24 cellular contexts compared by ENCODE assay signal in the genomic region with DNA sequence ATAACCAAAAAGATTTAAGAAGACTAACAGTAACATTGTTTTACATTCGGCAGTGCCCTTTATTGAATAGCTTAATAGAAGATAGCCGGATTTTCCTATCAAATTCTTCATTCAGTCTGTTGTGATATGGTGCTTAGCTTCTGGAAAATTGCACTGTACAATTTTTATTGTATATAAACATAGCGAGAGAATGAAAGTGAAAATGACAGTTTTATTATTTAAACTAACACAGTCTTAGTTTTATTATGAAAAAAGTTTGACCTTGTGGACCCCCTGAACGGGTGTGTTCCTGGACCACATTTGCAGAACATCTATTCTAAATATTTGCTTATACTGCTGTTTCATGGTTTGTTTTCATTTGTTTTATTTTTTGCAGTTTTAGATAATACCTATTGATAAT. TPM values are rescaled to one million over a fixed set of nuclear protein-coding genes. Genes with fewer than 3 reads are reported as not detected.
DNase-seq lines count a peak whose midpoint lies in the region; ATAC-seq and TF ChIP-seq lines count a peak whose summit lies in the region.
"Had no signal": no experiment of that assay in that cellular context is flagged by ENCODE, and none has a peak within 500 bp of the region (broad histone marks: within the 10 kb centered on the region; RNA-seq: fewer than 3 reads in every experiment).

No MANE protein-coding gene starts in this region.

- no peak for ATAC-seq in activated naive CD8-positive, alpha-beta T cell treated with anti-CD3 and anti-CD28 coated beads, Interleukin-2, amount 10 ng/mL, durations not matched to agents 7 days and 5 days (ENCODE audit: low read depth)
- ATAC-seq in memory B cell (ENCODE audit: low read depth) (no peak), WTC11 (no peak)
- ATAC-seq: body of pancreas, gastrocnemius medialis, GM23338, Panc1, pancreas had no signal

- H3K27ac Mint-ChIP-seq in activated naive CD4-positive, alpha-beta T cell treated with anti-CD3 and anti-CD28 coated beads, Interleukin-2, amount 50 U/mL, for 24 hours: peak overlapping the region; percentile 53
- no peak overlapping the region for H3K27ac Mint-ChIP-seq in activated naive CD8-positive, alpha-beta T cell treated with anti-CD3 and anti-CD28 coated beads, Interleukin-2, amount 10 ng/mL, durations not matched to agents 7 days and 5 days
- peak overlapping the region; percentile 67 for H3K27ac Mint-ChIP-seq in memory B cell
- no peak overlapping the region for H3K27ac Mint-ChIP-seq in activated T-helper 1 cell treated with anti-CD3 and anti-CD28 coated beads, Interleukin-12 subunit alpha, Interleukin-12 subunit beta, Interleukin-2, Interleukin-4 antibody, amounts not matched to agents 30 ng/mL and 10 ng/mL and 1 ng/mL, durations not matched to agents 14 hours and 24 hours and 36 hours
- H3K27ac Mint-ChIP-seq in WTC11: no peak overlapping the region
- H3K27ac Mint-ChIP-seq: GM23338, HFFc6 had no signal

- POLR2A ChIA-PET in activated naive CD8-positive, alpha-beta T cell treated with anti-CD3 and anti-CD28 coated beads, Interleukin-2, amount 10 ng/mL, durations not matched to agents 7 days and 5 days (lab: Charles Lee): no interaction called here
- POLR2A ChIA-PET in WTC11 (lab: Charles Lee): no interaction called here

- no peak overlapping the region for H3K9ac ChIP-seq in subcutaneous abdominal adipose tissue (ENCODE audit: low read length in 5 of 5)

- no peak overlapping the region for H3K4me3 ChIP-seq in subcutaneous abdominal adipose tissue (ENCODE audit: low read depth in 1 of 5, low read length in 5 of 5)
- H3K4me3 ChIP-seq: body of pancreas, gastrocnemius medialis, GM23338, lung, pancreas, transverse colon had no signal

- TF ChIP-seq CTCF in WTC11 (IDR thresholded peaks at IDR 0.05): no peak

- peaks cover 0 to 15% (median 4%) of the 10 kb centered on the region in 5 donors for H3K36me3 ChIP-seq in subcutaneous abdominal adipose tissue (ENCODE audit: control insufficient read depth in 5 of 5, insufficient read depth in 5 of 5, low read length in 5 of 5)
- H3K36me3 ChIP-seq: gastrocnemius medialis, WERI-Rb-1 had no signal

- H3K27ac ChIP-seq in subcutaneous abdominal adipose tissue (ENCODE audit: low read depth, low read length): peak overlapping the region; percentile 29
- H3K27ac ChIP-seq: body of pancreas, gastrocnemius medialis, pancreas, WERI-Rb-1 had no signal

- peak overlapping the region; percentile 15 for H3K4me3 Mint-ChIP-seq in activated naive CD4-positive, alpha-beta T cell treated with anti-CD3 and anti-CD28 coated beads, Interleukin-2, amount 50 U/mL, for 24 hours
- peak overlapping the region; percentile 16 for H3K4me3 Mint-ChIP-seq in activated naive CD8-positive, alpha-beta T cell treated with anti-CD3 and anti-CD28 coated beads, Interleukin-2, amount 10 ng/mL, durations not matched to agents 7 days and 5 days
- H3K4me3 Mint-ChIP-seq in memory B cell (no peak overlapping the region), WTC11 (no peak overlapping the region)
- H3K4me3 Mint-ChIP-seq in activated T-helper 1 cell treated with anti-CD3 and anti-CD28 coated beads, Interleukin-12 subunit alpha, Interleukin-12 subunit beta, Interleukin-2, Interleukin-4 antibody, amounts not matched to agents 30 ng/mL and 10 ng/mL and 1 ng/mL, durations not matched to agents 14 hours and 24 hours and 36 hours: no peak overlapping the region
- H3K4me3 Mint-ChIP-seq: GM23338, HFFc6 had no signal

- no peaks in the 10 kb centered on the region for H3K9me3 Mint-ChIP-seq in activated naive CD4-positive, alpha-beta T cell treated with anti-CD3 and anti-CD28 coated beads, Interleukin-2, amount 50 U/mL, for 24 hours
- no peaks in the 10 kb centered on the region for H3K9me3 Mint-ChIP-seq in activated naive CD8-positive, alpha-beta T cell treated with anti-CD3 and anti-CD28 coated beads, Interleukin-2, amount 10 ng/mL, durations not matched to agents 7 days and 5 days
- H3K9me3 Mint-ChIP-seq in memory B cell: no peaks in the 10 kb centered on the region
- H3K9me3 Mint-ChIP-seq in activated T-helper 1 cell treated with anti-CD3 and anti-CD28 coated beads, Interleukin-12 subunit alpha, Interleukin-12 subunit beta, Interleukin-2, Interleukin-4 antibody, amounts not matched to agents 30 ng/mL and 10 ng/mL and 1 ng/mL, durations not matched to agents 14 hours and 24 hours and 36 hours: no peaks in the 10 kb centered on the region
- no peaks in the 10 kb centered on the region for H3K9me3 Mint-ChIP-seq in WTC11
- H3K9me3 Mint-ChIP-seq: GM23338, HFFc6 had no signal

- CTCF ChIA-PET in WTC11 (lab: Charles Lee): no interaction called here

- no peaks in the 10 kb centered on the region for H3K27me3 ChIP-seq in subcutaneous abdominal adipose tissue (ENCODE audit: control insufficient read depth in 5 of 5, insufficient read depth in 4 of 5, low read length in 5 of 5)
- H3K27me3 ChIP-seq: body of pancreas, gastrocnemius medialis, pancreas, transverse colon had no signal

- no peak for DNase-seq in activated naive CD4-positive, alpha-beta T cell (lab: John Stamatoyannopoulos, UW)
- no peak for DNase-seq in activated naive CD8-positive, alpha-beta T cell treated with anti-CD3 and anti-CD28 coated beads, Interleukin-2, amount 10 ng/mL, durations not matched to agents 7 days and 5 days
- DNase-seq in memory B cell (ENCODE audit: low spot score in 2 of 2) (no peak), NCI-H1417 treated with DMSO at 0.1 percent for 48 hours (lab: John Stamatoyannopoulos, UW) (no peak), WTC11 (ENCODE audit: low spot score) (no peak)
- no peak for DNase-seq in activated T-helper 1 cell treated with anti-CD3 and anti-CD28 coated beads, Interleukin-12 subunit alpha, Interleukin-12 subunit beta, Interleukin-2, Interleukin-4 antibody, amounts not matched to agents 30 ng/mL and 10 ng/mL and 1 ng/mL, durations not matched to agents 14 hours and 24 hours and 36 hours (ENCODE audit: low spot score)
- DNase-seq: activated CD4-positive, alpha-beta T cell treated with anti-CD3 and anti-CD28 coated beads for 48 hours; activated gamma-delta T cell treated with Interleukin-2 at 50 U/mL for 16 hours; body of pancreas; DMS 273 treated with DMSO at 0.1 percent for 48 hours; gastrocnemius medialis; HFFc6; NCI-H446; NCI-H774; pancreas; Right ventricle myocardium superior; small intestine; transverse colon; WERI-Rb-1 had no signal

- intact Hi-C loops in activated T-helper 1 cell treated with anti-CD3 and anti-CD28 coated beads, Interleukin-12 subunit alpha, Interleukin-12 subunit beta, Interleukin-2, Interleukin-4 antibody, amounts not matched to agents 30 ng/mL and 10 ng/mL and 1 ng/mL, durations not matched to agents 14 hours and 24 hours and 36 hours (cut with micrococcal nuclease): no loop called here

- H3K36me3 Mint-ChIP-seq in activated naive CD4-positive, alpha-beta T cell treated with anti-CD3 and anti-CD28 coated beads, Interleukin-2, amount 50 U/mL, for 24 hours: peaks cover 8% of the 10 kb centered on the region
- H3K36me3 Mint-ChIP-seq in activated naive CD8-positive, alpha-beta T cell treated with anti-CD3 and anti-CD28 coated beads, Interleukin-2, amount 10 ng/mL, durations not matched to agents 7 days and 5 days: peaks cover 24% of the 10 kb centered on the region
- H3K36me3 Mint-ChIP-seq in memory B cell (peaks cover 13% of the 10 kb centered on the region), WTC11 (no peaks in the 10 kb centered on the region)
- H3K36me3 Mint-ChIP-seq in activated T-helper 1 cell treated with anti-CD3 and anti-CD28 coated beads, Interleukin-12 subunit alpha, Interleukin-12 subunit beta, Interleukin-2, Interleukin-4 antibody, amounts not matched to agents 30 ng/mL and 10 ng/mL and 1 ng/mL, durations not matched to agents 14 hours and 24 hours and 36 hours (ENCODE audit: low read depth): peaks cover 30% of the 10 kb centered on the region

- peaks cover 83% of the 10 kb centered on the region for H3K4me1 Mint-ChIP-seq in activated naive CD4-positive, alpha-beta T cell treated with anti-CD3 and anti-CD28 coated beads, Interleukin-2, amount 50 U/mL, for 24 hours
- H3K4me1 Mint-ChIP-seq in activated naive CD8-positive, alpha-beta T cell treated with anti-CD3 and anti-CD28 coated beads, Interleukin-2, amount 10 ng/mL, durations not matched to agents 7 days and 5 days: peaks cover 38% of the 10 kb centered on the region
- peaks cover 17% of the 10 kb centered on the region for H3K4me1 Mint-ChIP-seq in memory B cell
- H3K4me1 Mint-ChIP-seq in activated T-helper 1 cell treated with anti-CD3 and anti-CD28 coated beads, Interleukin-12 subunit alpha, Interleukin-12 subunit beta, Interleukin-2, Interleukin-4 antibody, amounts not matched to agents 30 ng/mL and 10 ng/mL and 1 ng/mL, durations not matched to agents 14 hours and 24 hours and 36 hours (ENCODE audit: low read depth): peaks cover 12% of the 10 kb centered on the region
- H3K4me1 Mint-ChIP-seq in WTC11: peaks cover 25% of the 10 kb centered on the region

- H3K4me1 ChIP-seq in subcutaneous abdominal adipose tissue (ENCODE audit: control insufficient read depth in 5 of 5, insufficient read depth in 5 of 5, low read length in 5 of 5): peaks cover 2 to 51% (median 38%) of the 10 kb centered on the region in 5 donors

- H3K27me3 Mint-ChIP-seq in activated naive CD4-positive, alpha-beta T cell treated with anti-CD3 and anti-CD28 coated beads, Interleukin-2, amount 50 U/mL, for 24 hours: no peaks in the 10 kb centered on the region
- H3K27me3 Mint-ChIP-seq in activated naive CD8-positive, alpha-beta T cell treated with anti-CD3 and anti-CD28 coated beads, Interleukin-2, amount 10 ng/mL, durations not matched to agents 7 days and 5 days: no peaks in the 10 kb centered on the region
- no peaks in the 10 kb centered on the region for H3K27me3 Mint-ChIP-seq in memory B cell
- no peaks in the 10 kb centered on the region for H3K27me3 Mint-ChIP-seq in activated T-helper 1 cell treated with anti-CD3 and anti-CD28 coated beads, Interleukin-12 subunit alpha, Interleukin-12 subunit beta, Interleukin-2, Interleukin-4 antibody, amounts not matched to agents 30 ng/mL and 10 ng/mL and 1 ng/mL, durations not matched to agents 14 hours and 24 hours and 36 hours (ENCODE audit: insufficient read depth)
- H3K27me3 Mint-ChIP-seq in WTC11 (ENCODE audit: low read depth): no peaks in the 10 kb centered on the region

- H3K9me3 ChIP-seq in subcutaneous abdominal adipose tissue (ENCODE audit: control insufficient read depth in 5 of 5, low read length in 5 of 5): no peaks in the 10 kb centered on the region
- H3K9me3 ChIP-seq: body of pancreas, gastrocnemius medialis, pancreas, transverse colon had no signal

TF ChIP-seq in WTC11, 78 proteins besides CTCF, POLR2A, EP300 and RAD21 (continues in another document):
- TF ChIP-seq ATF1 (CRISPR knock-in tag; IDR thresholded peaks at IDR 0.05) (no peak), ETV6 (CRISPR knock-in tag; IDR thresholded peaks at IDR 0.05) (no peak), ZNF263 (CRISPR knock-in tag; IDR thresholded peaks at IDR 0.05; ENCODE audit: low read depth) (no peak), NR2C2 (CRISPR knock-in tag; IDR thresholded peaks at IDR 0.05) (no peak)

RNA-seq across cellular contexts. Expression of a gene that starts 8.6 kb away (rescaled TPM):
- total RNA-seq in activated naive CD8-positive, alpha-beta T cell treated with anti-CD3 and anti-CD28 coated beads, Interleukin-2, amount 10 ng/mL, durations not matched to agents 7 days and 5 days: 100 to 1,000 TPM; 385 to 429 TPM
- 56.2 and 61.2 TPM in 2 replicates for total RNA-seq in activated T-helper 1 cell treated with anti-CD3 and anti-CD28 coated beads, Interleukin-12 subunit alpha, Interleukin-12 subunit beta, Interleukin-2, Interleukin-4 antibody, amounts not matched to agents 30 ng/mL and 10 ng/mL and 1 ng/mL, durations not matched to agents 14 hours and 24 hours and 36 hours
- total RNA-seq in WTC11 (2021): 177 to 186 TPM (median 178 TPM) in 3 replicates

Comparison
In these comparisons a context has a peak if more than half of its experiments do, and no peak if none do; other contexts are left out.
1. H3K27ac Mint-ChIP-seq: peak in activated naive CD4-positive, alpha-beta T cell treated with anti-CD3 and anti-CD28 coated beads, Interleukin-2, amount 50 U/mL, for 24 hours (single experiment) and memory B cell (single experiment); none in activated naive CD8-positive, alpha-beta T cell treated with anti-CD3 and anti-CD28 coated beads, Interleukin-2, amount 10 ng/mL, durations not matched to agents 7 days and 5 days (single experiment), activated T-helper 1 cell treated with anti-CD3 and anti-CD28 coated beads, Interleukin-12 subunit alpha, Interleukin-12 subunit beta, Interleukin-2, Interleukin-4 antibody, amounts not matched to agents 30 ng/mL and 10 ng/mL and 1 ng/mL, durations not matched to agents 14 hours and 24 hours and 36 hours (single experiment) and WTC11 (single experiment).
2. H3K4me3 Mint-ChIP-seq: peak in activated naive CD4-positive, alpha-beta T cell treated with anti-CD3 and anti-CD28 coated beads, Interleukin-2, amount 50 U/mL, for 24 hours (single experiment) and activated naive CD8-positive, alpha-beta T cell treated with anti-CD3 and anti-CD28 coated beads, Interleukin-2, amount 10 ng/mL, durations not matched to agents 7 days and 5 days (single experiment); none in memory B cell (single experiment), activated T-helper 1 cell treated with anti-CD3 and anti-CD28 coated beads, Interleukin-12 subunit alpha, Interleukin-12 subunit beta, Interleukin-2, Interleukin-4 antibody, amounts not matched to agents 30 ng/mL and 10 ng/mL and 1 ng/mL, durations not matched to agents 14 hours and 24 hours and 36 hours (single experiment) and WTC11 (single experiment).